ENCODE assay signal across 9 cellular contexts in genomic region chr19:17419154-17419490, GRCh38. TPM values are rescaled to one million over a fixed set of nuclear protein-coding genes. Genes with fewer than 3 reads are reported as not detected.
DNase-seq lines count a peak whose midpoint lies in the region; ATAC-seq lines count a peak whose summit lies in the region.
"Had no signal": no experiment of that assay in that cellular context is flagged by ENCODE, and none has a peak within 500 bp of the region (broad histone marks: within the 10 kb centered on the region; RNA-seq: fewer than 3 reads in every experiment).

No MANE protein-coding gene starts in this region.

- ATAC-seq in stimulated activated naive CD8-positive, alpha-beta T cell treated with anti-CD3 and anti-CD28 coated beads, Interleukin-15, amount 100 ng/mL, for 72 hours: no peak
- ATAC-seq in GM19035 (IDR thresholded peaks at IDR 0.05; ENCODE audit: unreplicated experiment): no peak

- peaks cover 31% of the 10 kb centered on the region for H3K36me3 Mint-ChIP-seq in activated CD4-positive, alpha-beta memory T cell treated with anti-CD3 and anti-CD28 coated beads, Interleukin-2, amount 10 ng/mL, durations not matched to agents 7 days and 5 days (ENCODE audit: low read depth)

- H3K9me3 Mint-ChIP-seq in activated CD4-positive, alpha-beta memory T cell treated with anti-CD3 and anti-CD28 coated beads, Interleukin-2, amount 10 ng/mL, durations not matched to agents 7 days and 5 days: no peaks in the 10 kb centered on the region
- H3K9me3 Mint-ChIP-seq in stimulated activated naive CD8-positive, alpha-beta T cell treated with anti-CD3 and anti-CD28 coated beads, Interleukin-15, amount 100 ng/mL, for 72 hours: no peaks in the 10 kb centered on the region

- H3K27ac ChIP-seq in iPS-18a (ENCODE audit: low read length): no peak overlapping the region

- CTCF ChIA-PET in activated CD4-positive, alpha-beta memory T cell treated with anti-CD3 and anti-CD28 coated beads, Interleukin-2, amount 10 ng/mL, durations not matched to agents 7 days and 5 days (lab: Charles Lee): interaction anchor here (0.5 to 2.6 kb wide), 16 partner anchors 8 to 577 kb away, joined by 3 to 14 read pairs (median 4); partner anchors contain the start of genes BST2, FCHO1 and RPL18A

- DNase-seq in NCI-H2227 (lab: John Stamatoyannopoulos, UW; ENCODE audit: unreplicated experiment) (peak; percentile 30), NCI-H2227 treated with DMSO at 0.1 percent for 48 hours (lab: John Stamatoyannopoulos, UW) (no peak), putamen (ENCODE audit: low spot score) (no peak), NCI-H446 (lab: John Stamatoyannopoulos, UW) (no peak)
- DNase-seq in activated CD4-positive, alpha-beta memory T cell treated with anti-CD3 and anti-CD28 coated beads, Interleukin-2, amount 10 ng/mL, durations not matched to agents 7 days and 5 days: no peak
- no peak for DNase-seq in stimulated activated naive CD8-positive, alpha-beta T cell treated with anti-CD3 and anti-CD28 coated beads, Interleukin-15, amount 100 ng/mL, for 72 hours

- peak overlapping the region; percentile 22 for H3K9ac ChIP-seq in iPS-18a (ENCODE audit: low read length)

- H3K36me3 ChIP-seq in iPS-18a (ENCODE audit: control insufficient read depth, low read depth, low read length): no peaks in the 10 kb centered on the region

- H3K27me3 ChIP-seq in iPS-18a (ENCODE audit: control insufficient read depth, insufficient read depth, low read length): peaks cover 11% of the 10 kb centered on the region

- POLR2A ChIA-PET in activated CD4-positive, alpha-beta memory T cell treated with anti-CD3 and anti-CD28 coated beads, Interleukin-2, amount 10 ng/mL, durations not matched to agents 7 days and 5 days (lab: Charles Lee): interaction anchor here (0.6 to 5.4 kb wide), 13 partner anchors 8 to 441 kb away, joined by 3 to 62 read pairs (median 4); partner anchors contain the start of genes BABAM1, BST2, FCHO1 and MRPL34

- H3K9me3 ChIP-seq in iPS-18a (ENCODE audit: control insufficient read depth, low read depth, low read length): no peaks in the 10 kb centered on the region

- H3K4me3 ChIP-seq in iPS-18a (ENCODE audit: low read length): peak overlapping the region; percentile 44

- no peaks in the 10 kb centered on the region for H3K27me3 Mint-ChIP-seq in activated CD4-positive, alpha-beta memory T cell treated with anti-CD3 and anti-CD28 coated beads, Interleukin-2, amount 10 ng/mL, durations not matched to agents 7 days and 5 days
- H3K27me3 Mint-ChIP-seq in stimulated activated naive CD8-positive, alpha-beta T cell treated with anti-CD3 and anti-CD28 coated beads, Interleukin-15, amount 100 ng/mL, for 72 hours: no peaks in the 10 kb centered on the region

- H3K4me3 Mint-ChIP-seq in activated CD4-positive, alpha-beta memory T cell treated with anti-CD3 and anti-CD28 coated beads, Interleukin-2, amount 10 ng/mL, durations not matched to agents 7 days and 5 days: peak overlapping the region; percentile 84
- peak overlapping the region; percentile 96 to 97 for H3K4me3 Mint-ChIP-seq in stimulated activated naive CD8-positive, alpha-beta T cell treated with anti-CD3 and anti-CD28 coated beads, Interleukin-15, amount 100 ng/mL, for 72 hours

- peaks cover 15% of the 10 kb centered on the region for H3K4me1 ChIP-seq in iPS-18a (ENCODE audit: control insufficient read depth, low read depth, low read length)

- H3K4me1 Mint-ChIP-seq in activated CD4-positive, alpha-beta memory T cell treated with anti-CD3 and anti-CD28 coated beads, Interleukin-2, amount 10 ng/mL, durations not matched to agents 7 days and 5 days: peaks cover 26% of the 10 kb centered on the region
- peaks cover 27% of the 10 kb centered on the region for H3K4me1 Mint-ChIP-seq in stimulated activated naive CD8-positive, alpha-beta T cell treated with anti-CD3 and anti-CD28 coated beads, Interleukin-15, amount 100 ng/mL, for 72 hours

- H3K27ac Mint-ChIP-seq in activated CD4-positive, alpha-beta memory T cell treated with anti-CD3 and anti-CD28 coated beads, Interleukin-2, amount 10 ng/mL, durations not matched to agents 7 days and 5 days: peak overlapping the region; percentile 86
- peak overlapping the region; percentile 72 to 74 for H3K27ac Mint-ChIP-seq in stimulated activated naive CD8-positive, alpha-beta T cell treated with anti-CD3 and anti-CD28 coated beads, Interleukin-15, amount 100 ng/mL, for 72 hours

RNA-seq across cellular contexts. Expression of gene MVB12A, which starts 0.7 kb away (rescaled TPM):
- 10 to 100 TPM; 44.5 to 45.3 TPM for total RNA-seq in activated CD4-positive, alpha-beta memory T cell treated with anti-CD3 and anti-CD28 coated beads, Interleukin-2, amount 10 ng/mL, durations not matched to agents 7 days and 5 days

RNA-seq across cellular contexts. Expression of gene BST2, which starts 13.7 kb away (rescaled TPM):
- 100 to 1,000 TPM; 288 to 301 TPM for total RNA-seq in activated CD4-positive, alpha-beta memory T cell treated with anti-CD3 and anti-CD28 coated beads, Interleukin-2, amount 10 ng/mL, durations not matched to agents 7 days and 5 days

RNA-seq across cellular contexts. Expression of gene CCDC194, which starts 25.1 kb away (rescaled TPM):
- total RNA-seq in activated CD4-positive, alpha-beta memory T cell treated with anti-CD3 and anti-CD28 coated beads, Interleukin-2, amount 10 ng/mL, durations not matched to agents 7 days and 5 days: 1 to 10 TPM; 4.9 to 7.0 TPM
- total RNA-seq: NCI-H460 had no signal

RNA-seq across cellular contexts. Expression of gene TMEM221, which starts 29.3 kb away (rescaled TPM):
- total RNA-seq in activated CD4-positive, alpha-beta memory T cell treated with anti-CD3 and anti-CD28 coated beads, Interleukin-2, amount 10 ng/mL, durations not matched to agents 7 days and 5 days: not detected

RNA-seq across cellular contexts. Expression of gene NXNL1, which starts 41.6 kb away (rescaled TPM):
- not detected for total RNA-seq in activated CD4-positive, alpha-beta memory T cell treated with anti-CD3 and anti-CD28 coated beads, Interleukin-2, amount 10 ng/mL, durations not matched to agents 7 days and 5 days
- total RNA-seq: NCI-H460 had no signal
